ENCODE assay signal across 26 cellular contexts in the genomic region with DNA sequence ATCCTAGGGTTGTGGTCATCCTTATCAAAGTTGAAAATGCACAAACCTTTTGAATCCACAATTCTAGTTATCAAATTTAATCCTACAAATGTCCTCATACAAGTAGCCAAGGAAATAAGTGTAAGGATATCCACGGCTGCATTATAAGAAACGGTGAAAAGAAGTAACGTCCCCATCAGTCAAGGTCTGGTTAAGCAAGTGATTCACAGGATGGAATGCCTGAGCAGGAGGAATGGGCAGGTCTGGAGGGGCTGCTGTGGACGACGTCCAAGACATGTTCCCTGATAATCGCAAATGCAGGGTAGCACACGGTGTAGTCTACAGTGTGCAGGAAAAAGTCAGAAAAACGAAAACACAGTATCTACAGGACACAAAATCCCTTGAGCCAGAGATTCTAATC.
"Had no signal": no experiment of that assay in that cellular context is flagged by ENCODE, and none has a peak within 500 bp of the region (broad histone marks: within the 10 kb centered on the region; RNA-seq: fewer than 3 reads in every experiment).

No MANE protein-coding gene starts in this region.

- H3K9me3 Mint-ChIP-seq: activated naive CD4-positive, alpha-beta T cell treated with anti-CD3 and anti-CD28 coated beads, Interleukin-2, amount 50 U/mL, for 24 hours; activated naive CD8-positive, alpha-beta T cell treated with anti-CD3 and anti-CD28 coated beads, Interleukin-2, amount 50 U/mL, for 24 hours had no signal

- ATAC-seq: activated naive CD8-positive, alpha-beta T cell treated with anti-CD3 and anti-CD28 coated beads, Interleukin-2, amount 50 U/mL, for 24 hours; gastroesophageal sphincter; natural killer cell; stimulated activated naive CD8-positive, alpha-beta T cell treated with anti-CD3 and anti-CD28 coated beads, Interleukin-15, Interleukin-2, amounts not matched to agents 100 U/mL and 50 U/mL, for 24 hours had no signal

- H3K4me1 Mint-ChIP-seq: activated CD4-positive, alpha-beta T cell treated with anti-CD3 and anti-CD28 coated beads, Interleukin-2, amount 10 ng/mL, durations not matched to agents 24 days and 14 days; activated naive CD4-positive, alpha-beta T cell treated with anti-CD3 and anti-CD28 coated beads, Interleukin-2, amount 50 U/mL, for 24 hours; activated naive CD8-positive, alpha-beta T cell treated with anti-CD3 and anti-CD28 coated beads, Interleukin-2, amount 50 U/mL, for 24 hours; immature natural killer cell; natural killer cell had no signal

- DNase-seq: activated CD4-positive, alpha-beta memory T cell treated with anti-CD3 and anti-CD28 coated beads for 36 hours; activated CD4-positive, alpha-beta T cell treated with anti-CD3 and anti-CD28 coated beads, Interleukin-2, amount 10 ng/mL, durations not matched to agents 24 days and 14 days; activated CD4-positive, CD25-positive, alpha-beta regulatory T cell treated with anti-CD3 and anti-CD28 coated beads, Interleukin-2, amount 50 U/mL, for 72 hours; activated naive CD8-positive, alpha-beta T cell treated with anti-CD3 and anti-CD28 coated beads, Interleukin-2, amount 50 U/mL, for 24 hours; activated T-cell treated with anti-CD3 and anti-CD28 coated beads, Interleukin-2, amount 50 U/mL, for 48 hours; cerebellar nuclear complex; effector memory CD4-positive, alpha-beta T cell; erythroblast; hypothalamus; immature natural killer cell; mesendoderm; natural killer cell; stimulated activated naive CD8-positive, alpha-beta T cell treated with anti-CD3 and anti-CD28 coated beads, Interleukin-15, Interleukin-2, amounts not matched to agents 100 U/mL and 50 U/mL, for 24 hours; testis; trophoblast cell; WERI-Rb-1 had no signal

- H3K27ac Mint-ChIP-seq: activated CD4-positive, alpha-beta memory T cell treated with anti-CD3 and anti-CD28 coated beads for 36 hours; activated CD4-positive, alpha-beta T cell treated with anti-CD3 and anti-CD28 coated beads, Interleukin-2, amount 10 ng/mL, durations not matched to agents 24 days and 14 days; activated naive CD4-positive, alpha-beta T cell treated with anti-CD3 and anti-CD28 coated beads, Interleukin-2, amount 50 U/mL, for 24 hours; activated naive CD8-positive, alpha-beta T cell treated with anti-CD3 and anti-CD28 coated beads, Interleukin-2, amount 50 U/mL, for 24 hours; activated T-helper 2 cell treated with anti-CD3 and anti-CD28 coated beads, Interferon-gamma antibody, Interleukin-2, Interleukin-4, amounts not matched to agents 10 μg/mL and 5 μg/mL and 100 μg/mL, durations not matched to agents 14 hours and 24 hours and 36 hours; immature natural killer cell; natural killer cell had no signal

- H3K4me3 ChIP-seq: coronary artery, dorsolateral prefrontal cortex, gastroesophageal sphincter, left lung, lung, spleen, testis, uterus had no signal

- H3K4me1 ChIP-seq: left lung, parathyroid adenoma, uterus had no signal

- H3K36me3 Mint-ChIP-seq: activated CD4-positive, alpha-beta memory T cell treated with anti-CD3 and anti-CD28 coated beads for 36 hours; immature natural killer cell; natural killer cell had no signal

- H3K36me3 ChIP-seq: gastroesophageal sphincter, left lung, uterus, WERI-Rb-1 had no signal

- H3K4me3 Mint-ChIP-seq: activated CD4-positive, alpha-beta memory T cell treated with anti-CD3 and anti-CD28 coated beads for 36 hours; activated CD4-positive, alpha-beta T cell treated with anti-CD3 and anti-CD28 coated beads, Interleukin-2, amount 10 ng/mL, durations not matched to agents 24 days and 14 days; activated naive CD4-positive, alpha-beta T cell treated with anti-CD3 and anti-CD28 coated beads, Interleukin-2, amount 50 U/mL, for 24 hours; activated naive CD8-positive, alpha-beta T cell treated with anti-CD3 and anti-CD28 coated beads, Interleukin-2, amount 50 U/mL, for 24 hours; immature natural killer cell; natural killer cell had no signal

- H3K27ac ChIP-seq: coronary artery, dorsolateral prefrontal cortex, gastroesophageal sphincter, left lung, parathyroid adenoma, spleen, testis, WERI-Rb-1 had no signal

- H3K79me2 ChIP-seq: parathyroid adenoma had no signal

- H3K27me3 Mint-ChIP-seq: activated CD4-positive, alpha-beta memory T cell treated with anti-CD3 and anti-CD28 coated beads for 36 hours; activated CD4-positive, alpha-beta T cell treated with anti-CD3 and anti-CD28 coated beads, Interleukin-2, amount 10 ng/mL, durations not matched to agents 24 days and 14 days; activated naive CD4-positive, alpha-beta T cell treated with anti-CD3 and anti-CD28 coated beads, Interleukin-2, amount 50 U/mL, for 24 hours; activated naive CD8-positive, alpha-beta T cell treated with anti-CD3 and anti-CD28 coated beads, Interleukin-2, amount 50 U/mL, for 24 hours had no signal

- H2AFZ ChIP-seq: parathyroid adenoma had no signal

- H3K27me3 ChIP-seq: dorsolateral prefrontal cortex, gastroesophageal sphincter, left lung, spleen, testis, uterus had no signal

- H3K9me3 ChIP-seq: gastroesophageal sphincter, testis, uterus had no signal
